1 cellular context compared by ENCODE assay signal in the genomic region with DNA sequence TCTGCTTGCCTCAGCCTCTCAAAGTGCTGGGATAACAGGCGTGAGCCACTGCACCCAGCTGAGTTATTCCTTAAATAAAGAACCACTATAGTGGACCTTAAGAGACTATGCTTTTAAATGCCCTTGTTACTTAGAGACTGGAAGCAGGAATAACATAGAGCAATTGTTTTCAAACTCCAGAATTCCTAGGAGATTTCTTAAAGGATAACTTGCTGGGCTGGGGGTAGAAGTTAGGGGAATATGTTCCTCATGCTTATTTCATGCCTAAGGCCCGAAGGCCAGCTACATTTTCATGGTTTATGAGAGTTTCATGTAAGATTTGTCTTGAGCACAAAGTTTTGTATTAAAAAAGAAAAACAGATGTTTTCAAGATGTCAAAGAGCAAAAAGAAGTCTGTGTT.
TF ChIP-seq lines count a peak whose summit lies in the region.

No MANE protein-coding gene starts in this region.

TF ChIP-seq in GM12878, 131 proteins besides CTCF, POLR2A, EP300 and RAD21:
- no peak for TF ChIP-seq MEF2A (IDR thresholded peaks at IDR 0.05; ENCODE audit: insufficient read depth, low read depth, low read length)
- no peak for TF ChIP-seq RAD51 (IDR thresholded peaks at IDR 0.05)
- no peak for TF ChIP-seq HDAC6 (IDR thresholded peaks at IDR 0.05; ENCODE audit: unreplicated experiment)
- no peak for TF ChIP-seq JUNB (IDR thresholded peaks at IDR 0.05)
- TF ChIP-seq ZNF687 (IDR thresholded peaks at IDR 0.05) = no peak
- TF ChIP-seq SMAD1 (IDR thresholded peaks at IDR 0.05; ENCODE audit: low read depth, partially characterized antibody) = no peak
- TF ChIP-seq ZNF622 (IDR thresholded peaks at IDR 0.05) = no peak
- no peak for TF ChIP-seq CUX1 (IDR thresholded peaks at IDR 0.05; ENCODE audit: insufficient replicate concordance, low read depth, low read length)
- no peak for TF ChIP-seq HDGF (IDR thresholded peaks at IDR 0.05)
- no peak for TF ChIP-seq RFX5 (IDR thresholded peaks at IDR 0.05; ENCODE audit: low read depth, low read length)
- no peak for TF ChIP-seq FOS (IDR thresholded peaks at IDR 0.05; ENCODE audit: borderline replicate concordance, extremely low read depth, insufficient read length)
- no peak for TF ChIP-seq NFIC (IDR thresholded peaks at IDR 0.05; ENCODE audit: low read depth, low read length)
- TF ChIP-seq, protein P1, sequence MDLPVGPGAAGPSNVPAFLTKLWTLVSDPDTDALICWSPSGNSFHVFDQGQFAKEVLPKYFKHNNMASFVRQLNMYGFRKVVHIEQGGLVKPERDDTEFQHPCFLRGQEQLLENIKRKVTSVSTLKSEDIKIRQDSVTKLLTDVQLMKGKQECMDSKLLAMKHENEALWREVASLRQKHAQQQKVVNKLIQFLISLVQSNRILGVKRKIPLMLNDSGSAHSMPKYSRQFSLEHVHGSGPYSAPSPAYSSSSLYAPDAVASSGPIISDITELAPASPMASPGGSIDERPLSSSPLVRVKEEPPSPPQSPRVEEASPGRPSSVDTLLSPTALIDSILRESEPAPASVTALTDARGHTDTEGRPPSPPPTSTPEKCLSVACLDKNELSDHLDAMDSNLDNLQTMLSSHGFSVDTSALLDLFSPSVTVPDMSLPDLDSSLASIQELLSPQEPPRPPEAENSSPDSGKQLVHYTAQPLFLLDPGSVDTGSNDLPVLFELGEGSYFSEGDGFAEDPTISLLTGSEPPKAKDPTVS (IDR thresholded peaks at IDR 0.05; ENCODE audit: low read depth, low read length) = no peak
- no peak for TF ChIP-seq CREB1 (IDR thresholded peaks at IDR 0.05; ENCODE audit: low read depth)
- TF ChIP-seq RBBP5 (conservative IDR thresholded peaks at IDR 0.05) = no peak
